ENCODE assay signal across 1 cellular context in genomic region chr21:45403133-45403824, GRCh38.
TF ChIP-seq lines count a peak whose summit lies in the region.

No MANE protein-coding gene starts in this region.

TF ChIP-seq in SK-N-SH treated with all-trans-retinoic acid at 6 μM for 48 hours, 23 proteins besides CTCF, POLR2A, EP300 and RAD21 (continued from another document):
- TF ChIP-seq, protein P1, sequence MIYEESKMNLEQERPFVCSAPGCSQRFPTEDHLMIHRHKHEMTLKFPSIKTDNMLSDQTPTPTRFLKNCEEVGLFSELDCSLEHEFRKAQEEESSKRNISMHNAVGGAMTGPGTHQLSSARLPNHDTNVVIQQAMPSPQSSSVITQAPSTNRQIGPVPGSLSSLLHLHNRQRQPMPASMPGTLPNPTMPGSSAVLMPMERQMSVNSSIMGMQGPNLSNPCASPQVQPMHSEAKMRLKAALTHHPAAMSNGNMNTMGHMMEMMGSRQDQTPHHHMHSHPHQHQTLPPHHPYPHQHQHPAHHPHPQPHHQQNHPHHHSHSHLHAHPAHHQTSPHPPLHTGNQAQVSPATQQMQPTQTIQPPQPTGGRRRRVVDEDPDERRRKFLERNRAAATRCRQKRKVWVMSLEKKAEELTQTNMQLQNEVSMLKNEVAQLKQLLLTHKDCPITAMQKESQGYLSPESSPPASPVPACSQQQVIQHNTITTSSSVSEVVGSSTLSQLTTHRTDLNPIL (CRISPR knock-in tag; IDR thresholded peaks at IDR 0.05; ENCODE audit: low read depth), result no peak
- TF ChIP-seq ZNF8 (CRISPR knock-in tag; IDR thresholded peaks at IDR 0.05) (no peak), ZFP3 (CRISPR knock-in tag; IDR thresholded peaks at IDR 0.05) (no peak), BACH2 (CRISPR knock-in tag; IDR thresholded peaks at IDR 0.05; ENCODE audit: borderline replicate concordance) (no peak), ISL1 (CRISPR knock-in tag; IDR thresholded peaks at IDR 0.05) (no peak), TSHZ2 (CRISPR knock-in tag; IDR thresholded peaks at IDR 0.05) (no peak), ARNTL (CRISPR knock-in tag; IDR thresholded peaks at IDR 0.05; ENCODE audit: borderline replicate concordance, low read depth) (no peak)
